Comparison of ENCODE assay signal across 17 cellular contexts in genomic region chr16:85484337-85485295, GRCh38.
A peak's percentile ranks its signal among the peaks of the same experiment; 100 is the strongest.
DNase-seq lines count a peak whose midpoint lies in the region; ATAC-seq, FAIRE-seq and TF ChIP-seq lines count a peak whose summit lies in the region.
"Had no signal": no experiment of that assay in that cellular context is flagged by ENCODE, and none has a peak within 500 bp of the region (broad histone marks: within the 10 kb centered on the region; RNA-seq: fewer than 3 reads in every experiment).

No MANE protein-coding gene starts in this region.

- peak overlapping the region in 8 of 11 experiments; percentile 22 to 68 (median 44); a peak in 12 of 22 replicates for H3K9ac ChIP-seq in BLaER1 treated with 17β-estradiol and CSF1 and Interleukin-3, amounts not matched to agents 10 nM and 100 nM
- peak overlapping the region in 1 of 2 experiments; percentile 56; a peak in 1 of 4 replicates for H3K9ac ChIP-seq in K562 (ENCODE audit: insufficient read depth in 1 of 2, low read depth in 2 of 2, low read length in 2 of 2)

- peaks cover 56 to 100% (median 100%) of the 10 kb centered on the region in 10 experiments for H3K4me1 ChIP-seq in BLaER1 treated with 17β-estradiol and CSF1 and Interleukin-3, amounts not matched to agents 10 nM and 100 nM
- peaks cover 0 to 53% of the 10 kb centered on the region in 2 experiments; a peak in 2 of 5 replicates for H3K4me1 ChIP-seq in K562 (replicated peaks in 1 of 2; ENCODE audit: control insufficient read depth in 2 of 2, insufficient read depth in 2 of 2, low read length in 2 of 2)
- H3K4me1 ChIP-seq in gastrocnemius medialis = no peaks in the 10 kb centered on the region

- peaks cover 0 to 33% (median 0%) of the 10 kb centered on the region in 11 experiments; a peak in 4 of 22 replicates for H4K20me1 ChIP-seq in BLaER1 treated with 17β-estradiol and CSF1 and Interleukin-3, amounts not matched to agents 10 nM and 100 nM
- peaks cover 10% of the 10 kb centered on the region for H4K20me1 ChIP-seq in K562 (replicated peaks; ENCODE audit: control insufficient read depth, insufficient read depth, low read length)

- H3K4me3 ChIP-seq in BLaER1 treated with 17β-estradiol and CSF1 and Interleukin-3, amounts not matched to agents 10 nM and 100 nM = peak overlapping the region in 2 of 10 experiments; percentile 8 to 28; a peak in 3 of 20 replicates
- no peak overlapping the region for H3K4me3 ChIP-seq in NB4 (ENCODE audit: low read depth, low read length)
- no peak overlapping the region for H3K4me3 ChIP-seq in K562
- H3K4me3 ChIP-seq in gastrocnemius medialis = no peak overlapping the region
- H3K4me3 ChIP-seq: heart left ventricle had no signal

- no TSS peak for BruUV-seq in K562 (replicated peaks; lab: Mats Ljungman, UMichigan)

- peaks cover 0 to 39% (median 0%) of the 10 kb centered on the region in 11 experiments; a peak in 4 of 22 replicates for H3K27me3 ChIP-seq in BLaER1 treated with 17β-estradiol and CSF1 and Interleukin-3, amounts not matched to agents 10 nM and 100 nM
- H3K27me3 ChIP-seq in K562 (ENCODE audit: control insufficient read depth in 2 of 2, insufficient read depth in 2 of 2, low read length in 2 of 2) = no peaks in the 10 kb centered on the region
- no peaks in the 10 kb centered on the region for H3K27me3 ChIP-seq in gastrocnemius medialis
- H3K27me3 ChIP-seq: heart left ventricle had no signal

- peak; percentile 15 for FAIRE-seq in K562 (lab: Jason Lieb, UNC)

- H2AFZ ChIP-seq in K562 (ENCODE audit: low read depth, low read length) = no peak overlapping the region

- H3K9me1 ChIP-seq in K562 (ENCODE audit: control insufficient read depth, insufficient read depth, low read length) = no peaks in the 10 kb centered on the region

- no peaks in the 10 kb centered on the region for H3K9me3 ChIP-seq in BLaER1 treated with 17β-estradiol and CSF1 and Interleukin-3, amounts not matched to agents 10 nM and 100 nM (replicated peaks in 1 of 11)
- H3K9me3 ChIP-seq in K562 (replicated peaks; ENCODE audit: control insufficient read depth, insufficient read depth, low read depth, low read length) (no peaks in the 10 kb centered on the region), gastrocnemius medialis (no peaks in the 10 kb centered on the region)
- H3K9me3 ChIP-seq: heart left ventricle had no signal

- TF ChIP-seq CTCF in NB4 (IDR thresholded peaks at IDR 0.05; ENCODE audit: low read depth, low read length) = no peak
- no peak for TF ChIP-seq CTCF in K562 (IDR thresholded peaks at IDR 0.05 in 2 of 3, conservative IDR thresholded peaks at IDR 0.05 in 1 of 3; ENCODE audit: insufficient read depth in 2 of 3, low read depth in 1 of 3, low read length in 3 of 3)
- TF ChIP-seq CTCF in gastrocnemius medialis (IDR thresholded peaks at IDR 0.05 in 4 of 5, conservative IDR thresholded peaks at IDR 0.05 in 1 of 5) = no peak

- intact Hi-C loops in K562 (cut with micrococcal nuclease) = no loop called here
- intact Hi-C loops in gastrocnemius medialis (cut with DNase I; ENCODE audit: low total_unique reads) = no loop called here

- no peak for TF ChIP-seq EP300 in K562 (IDR thresholded peaks at IDR 0.05; ENCODE audit: low read length)

- 82% methylated on average over 29 of the region's 29 CpGs for WGBS in K562 (ENCODE audit: insufficient coverage, low coverage, missing lambda C conversion rate)

- H3K27ac ChIP-seq in BLaER1 treated with 17β-estradiol and CSF1 and Interleukin-3, amounts not matched to agents 10 nM and 100 nM = peak overlapping the region in 8 of 11 experiments; percentile 28 to 88 (median 49); a peak in 15 of 22 replicates
- no peak overlapping the region for H3K27ac ChIP-seq in K562 (ENCODE audit: extremely low read depth, low read depth, low read length)
- no peak overlapping the region for H3K27ac ChIP-seq in gastrocnemius medialis
- H3K27ac ChIP-seq: epithelial cell of prostate, heart left ventricle, VCaP had no signal

- CTCF ChIA-PET in K562 (lab: Yijun Ruan, JAX; ENCODE audit: low intra/inter-chr PET ratio) = no interaction called here

- H3K36me3 ChIP-seq in BLaER1 treated with 17β-estradiol and CSF1 and Interleukin-3, amounts not matched to agents 10 nM and 100 nM = no peaks in the 10 kb centered on the region
- H3K36me3 ChIP-seq in K562 (ENCODE audit: control insufficient read depth, insufficient read depth, low read length) = no peaks in the 10 kb centered on the region; the same call in 1 of the 3 replicates
- no peaks in the 10 kb centered on the region for H3K36me3 ChIP-seq in gastrocnemius medialis
- H3K36me3 ChIP-seq: heart left ventricle had no signal

- no peak for TF ChIP-seq POLR2A in NB4 (IDR thresholded peaks at IDR 0.05; ENCODE audit: extremely low read depth, insufficient read length)
- TF ChIP-seq POLR2A in K562 (conservative IDR thresholded peaks at IDR 0.05) = no peak
- no peak for TF ChIP-seq POLR2A in gastrocnemius medialis (IDR thresholded peaks at IDR 0.05)

- POLR2A ChIA-PET in K562 (lab: Yijun Ruan, JAX) = interaction anchor here (0.6 kb wide), 1 partner anchor 72 kb away, joined by 5 read pairs; no protein-coding TSS in a partner anchor

- in situ Hi-C loops in K562 (cut with MboI) (no loop called here), gastrocnemius medialis (cut with MboI; ENCODE audit: low sequenced_read_pairs in 4 of 4) (no loop called here)

- peak overlapping the region; percentile 77 to 98 (median 94) for H3K4me2 ChIP-seq in BLaER1 treated with 17β-estradiol and CSF1 and Interleukin-3, amounts not matched to agents 10 nM and 100 nM
- H3K4me2 ChIP-seq in K562 (ENCODE audit: insufficient read depth, low read length) = no peak overlapping the region

- 0 out of 3 replicates have a peak, but pooled peaks cover 6% of the 10 kb centered on the region for H3K79me2 ChIP-seq in K562 (ENCODE audit: control insufficient read depth, insufficient read depth, low read length)

- DNase-seq in NB4 (ENCODE audit: low read depth) (peak; percentile 53), NCI-H2196 treated with DMSO at 0.1 percent for 48 hours (lab: John Stamatoyannopoulos, UW; ENCODE audit: unreplicated experiment) (peak; percentile 57), K562 (ENCODE audit: extremely low read depth in 1 of 4, low spot score in 3 of 4) (peak in 2 of 4 experiments; percentile 37 to 52), mucosa of gallbladder (ENCODE audit: low spot score) (no peak), gastrocnemius medialis (no peak), NAMALWA (ENCODE audit: low spot score) (no peak)
- DNase-seq: activated CD8-positive, alpha-beta memory T cell treated with anti-CD3 and anti-CD28 coated beads, Interleukin-2, amount 10 ng/mL, durations not matched to agents 7 days and 5 days; activated naive CD4-positive, alpha-beta T cell treated with anti-CD3 and anti-CD28 coated beads, Interleukin-2, amount 50 U/mL, for 16 hours; central memory CD4-positive, alpha-beta T cell; heart left ventricle; naive thymus-derived CD8-positive, alpha-beta T cell; stimulated activated CD4-positive, alpha-beta T cell treated with anti-CD3 and anti-CD28 coated beads, Interleukin-2, amount 100 ng/mL, for 48 hours had no signal

- peak; percentile 50 for ATAC-seq in K562
- ATAC-seq in GM21381 (IDR thresholded peaks at IDR 0.05; ENCODE audit: unreplicated experiment) = no peak
- no peak for ATAC-seq in gastrocnemius medialis
- ATAC-seq: activated CD8-positive, alpha-beta memory T cell treated with anti-CD3 and anti-CD28 coated beads, Interleukin-2, amount 10 ng/mL, durations not matched to agents 7 days and 5 days; heart left ventricle; naive thymus-derived CD8-positive, alpha-beta T cell; SK-N-SH treated with all-trans-retinoic acid at 6 μM for 48 hours had no signal

- TF ChIP-seq RAD21 in K562 (CRISPR knock-in tag; conservative IDR thresholded peaks at IDR 0.05 in 1 of 2, IDR thresholded peaks at IDR 0.05 in 1 of 2) = no peak

TF ChIP-seq in K562, 482 proteins besides CTCF, POLR2A, EP300 and RAD21:
- peak; percentile 49 for TF ChIP-seq ZFP36 (IDR thresholded peaks at IDR 0.05; ENCODE audit: low read depth, low read length, partially characterized antibody)
- TF ChIP-seq CREM (IDR thresholded peaks at IDR 0.05; ENCODE audit: low read depth) = 0 out of 2 replicates have a peak, but pooled peaks have one; percentile 3
- no peak for TF ChIP-seq E2F1 (CRISPR knock-in tag; IDR thresholded peaks at IDR 0.05)
- no peak for TF ChIP-seq ZNF41 (CRISPR knock-in tag; conservative IDR thresholded peaks at IDR 0.05)
- TF ChIP-seq TFAP4 (CRISPR knock-in tag; IDR thresholded peaks at IDR 0.05; ENCODE audit: borderline replicate concordance) = peak; percentile 37; the same call in 1 of the 2 replicates

Comparison
In these comparisons a context has a peak if more than half of its experiments do, and no peak if none do; other contexts are left out.
1. H3K27ac ChIP-seq: peak in BLaER1 treated with 17β-estradiol and CSF1 and Interleukin-3, amounts not matched to agents 10 nM and 100 nM (8 of 11); none in K562 (single experiment) and gastrocnemius medialis (0 of 4).
2. DNase-seq: peak in NB4 (single experiment) and NCI-H2196 treated with DMSO at 0.1 percent for 48 hours (single experiment); none in mucosa of gallbladder (single experiment), gastrocnemius medialis (0 of 2) and NAMALWA (single experiment).